Comparison of ENCODE assay signal across 21 cellular contexts in genomic region chr6:3904518-3904917, GRCh38.
"Had no signal": no experiment of that assay in that cellular context is flagged by ENCODE, and none has a peak within 500 bp of the region (broad histone marks: within the 10 kb centered on the region; RNA-seq: fewer than 3 reads in every experiment).

No MANE protein-coding gene starts in this region.

- H3K36me3 Mint-ChIP-seq: activated naive CD4-positive, alpha-beta T cell treated with anti-CD3 and anti-CD28 coated beads, Interleukin-2, amount 50 U/mL, for 24 hours had no signal

- H3K9ac ChIP-seq: parathyroid adenoma had no signal

- H3K9me3 ChIP-seq: esophagus squamous epithelium, mucosa of descending colon, spleen, thyroid gland had no signal

- H3K79me2 ChIP-seq: parathyroid adenoma had no signal

- H3K4me3 ChIP-seq: coronary artery, esophagus squamous epithelium, mucosa of descending colon, spleen, thyroid gland had no signal

- H3K27ac ChIP-seq: brain microvascular endothelial cell, coronary artery, esophagus squamous epithelium, parathyroid adenoma, spleen, thyroid gland had no signal

- H3K9me3 Mint-ChIP-seq: activated CD4-positive, alpha-beta memory T cell treated with anti-CD3 and anti-CD28 coated beads, Interleukin-2, amount 10 ng/mL, durations not matched to agents 7 days and 5 days; activated CD4-positive, alpha-beta T cell treated with anti-CD3 and anti-CD28 coated beads, Interleukin-2, amount 10 ng/mL, durations not matched to agents 24 days and 14 days; activated naive CD4-positive, alpha-beta T cell treated with anti-CD3 and anti-CD28 coated beads, Interleukin-2, amount 50 U/mL, for 24 hours; activated T-cell treated with anti-CD3 and anti-CD28 coated beads, Interleukin-2, amount 50 U/mL, for 72 hours; central memory CD8-positive, alpha-beta T cell; endodermal cell; nephron progenitor cell had no signal

- H3K4me1 Mint-ChIP-seq: activated CD4-positive, alpha-beta T cell treated with anti-CD3 and anti-CD28 coated beads, Interleukin-2, amount 10 ng/mL, durations not matched to agents 24 days and 14 days; activated naive CD4-positive, alpha-beta T cell treated with anti-CD3 and anti-CD28 coated beads, Interleukin-2, amount 50 U/mL, for 24 hours; central memory CD8-positive, alpha-beta T cell had no signal

- DNase-seq: activated CD4-positive, alpha-beta memory T cell treated with anti-CD3 and anti-CD28 coated beads, Interleukin-2, amount 10 ng/mL, durations not matched to agents 7 days and 5 days; activated CD4-positive, alpha-beta T cell treated with anti-CD3 and anti-CD28 coated beads, Interleukin-2, amount 10 ng/mL, durations not matched to agents 24 days and 14 days; activated effector memory CD4-positive, alpha-beta T cell treated with Interleukin-2 at 50 U/mL for 16 hours; activated T-cell treated with anti-CD3 and anti-CD28 coated beads, Interleukin-2, amount 50 U/mL, for 72 hours; aorta; brain microvascular endothelial cell; endodermal cell; esophagus squamous epithelium; mesenchymal stem cell; mucosa of descending colon; nephron progenitor cell; retina; spleen; stimulated activated CD4-positive, alpha-beta T cell treated with anti-CD3 and anti-CD28 coated beads, Interleukin-4, amount 100 ng/mL, for 1 hour; stimulated activated naive CD4-positive, alpha-beta T cell treated with Interleukin-2 at 50 U/mL for 16 hours; thyroid gland had no signal

- H3K4me1 ChIP-seq: esophagus squamous epithelium, parathyroid adenoma, spleen had no signal

- H3K36me3 ChIP-seq: brain microvascular endothelial cell, esophagus squamous epithelium, spleen, thyroid gland had no signal

- H2AFZ ChIP-seq: parathyroid adenoma had no signal

- H3K4me3 Mint-ChIP-seq: activated CD4-positive, alpha-beta memory T cell treated with anti-CD3 and anti-CD28 coated beads, Interleukin-2, amount 10 ng/mL, durations not matched to agents 7 days and 5 days; activated CD4-positive, alpha-beta T cell treated with anti-CD3 and anti-CD28 coated beads, Interleukin-2, amount 10 ng/mL, durations not matched to agents 24 days and 14 days; activated naive CD4-positive, alpha-beta T cell treated with anti-CD3 and anti-CD28 coated beads, Interleukin-2, amount 50 U/mL, for 24 hours; activated T-cell treated with anti-CD3 and anti-CD28 coated beads, Interleukin-2, amount 50 U/mL, for 72 hours; central memory CD8-positive, alpha-beta T cell; endodermal cell; nephron progenitor cell had no signal

- ATAC-seq: activated T-cell treated with anti-CD3 and anti-CD28 coated beads, Interleukin-2, amount 50 U/mL, for 72 hours; mucosa of descending colon; SK-N-SH treated with all-trans-retinoic acid at 6 μM for 48 hours had no signal

- H3K27me3 ChIP-seq: brain microvascular endothelial cell, thyroid gland had no signal

- H3K27ac Mint-ChIP-seq: activated CD4-positive, alpha-beta memory T cell treated with anti-CD3 and anti-CD28 coated beads, Interleukin-2, amount 10 ng/mL, durations not matched to agents 7 days and 5 days; activated CD4-positive, alpha-beta T cell treated with anti-CD3 and anti-CD28 coated beads, Interleukin-2, amount 10 ng/mL, durations not matched to agents 24 days and 14 days; activated naive CD4-positive, alpha-beta T cell treated with anti-CD3 and anti-CD28 coated beads, Interleukin-2, amount 50 U/mL, for 24 hours; activated T-cell treated with anti-CD3 and anti-CD28 coated beads, Interleukin-2, amount 50 U/mL, for 72 hours; endodermal cell; nephron progenitor cell had no signal
